ENCODE assay signal across 1 cellular context in genomic region chr2:177221534-177221933, GRCh38.
TF ChIP-seq lines count a peak whose summit lies in the region.

No MANE protein-coding gene starts in this region.

TF ChIP-seq in GM23338, 12 proteins besides CTCF, POLR2A, EP300 and RAD21 (continued from another document):
- TF ChIP-seq REST (IDR thresholded peaks at IDR 0.05; ENCODE audit: unreplicated experiment) (no peak), CREB1 (CRISPR knock-in tag; IDR thresholded peaks at IDR 0.05; ENCODE audit: low read depth) (no peak), ZNF331 (CRISPR knock-in tag; IDR thresholded peaks at IDR 0.05; ENCODE audit: low read depth) (no peak), EZH2 (IDR thresholded peaks at IDR 0.05; ENCODE audit: low read depth, unreplicated experiment) (no peak), ZNF462 (CRISPR knock-in tag; IDR thresholded peaks at IDR 0.05) (no peak), POLR2AphosphoS5 (IDR thresholded peaks at IDR 0.05; ENCODE audit: low read depth) (no peak; the same call in 1 of the 2 replicates), NANOG (IDR thresholded peaks at IDR 0.05; ENCODE audit: borderline replicate concordance) (no peak)
